1 cellular context compared by ENCODE assay signal in the genomic region with DNA sequence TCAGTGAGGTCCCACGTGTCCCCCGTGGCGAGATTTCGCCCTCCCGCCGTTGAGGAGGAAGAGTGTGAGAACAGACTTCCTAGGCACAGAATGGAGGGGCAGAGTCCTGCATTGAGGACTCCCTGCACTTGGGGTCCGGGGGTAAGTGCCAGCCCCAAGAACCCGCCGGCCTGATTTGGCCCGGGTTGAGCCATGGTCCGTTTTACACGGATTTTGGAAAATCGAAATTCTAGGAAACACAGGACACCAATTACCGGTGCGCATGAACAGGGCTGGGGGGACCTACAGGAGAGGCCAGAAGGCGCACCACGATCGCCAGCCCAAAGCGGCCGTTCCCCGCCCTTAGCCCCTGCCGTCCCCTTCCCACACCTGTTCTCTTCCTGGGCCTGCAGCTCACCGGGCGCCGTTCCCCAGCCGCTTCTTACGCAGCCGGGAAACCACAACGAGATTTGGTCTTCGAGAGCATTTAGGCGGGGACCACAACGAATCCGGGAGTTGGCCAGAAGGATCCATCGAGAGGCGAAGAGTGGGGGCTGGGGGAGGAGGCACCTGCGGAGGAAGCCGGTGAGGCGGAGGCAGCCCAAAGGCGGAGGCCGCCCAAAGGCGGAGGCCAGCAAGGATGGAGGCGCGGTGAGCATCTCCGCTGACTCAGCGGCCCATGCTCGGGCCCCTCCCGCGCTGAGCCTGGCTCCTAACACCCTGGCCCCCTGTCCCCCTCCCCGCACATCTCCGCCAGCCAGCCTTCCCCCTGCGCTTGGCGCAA.
TF ChIP-seq lines count a peak whose summit lies in the region.

No MANE protein-coding gene starts in this region.

TF ChIP-seq in H1, 55 proteins besides CTCF, POLR2A, EP300 and RAD21:
- peak; percentile 100 for TF ChIP-seq CBX8 (IDR thresholded peaks at IDR 0.05; ENCODE audit: borderline replicate concordance, low read depth, low read length)
- no peak for TF ChIP-seq JUN (IDR thresholded peaks at IDR 0.05; ENCODE audit: low read depth, low read length)
- no peak for TF ChIP-seq SAP30 (IDR thresholded peaks at IDR 0.05; ENCODE audit: insufficient read depth, insufficient replicate concordance, low read length)
- TF ChIP-seq NANOG (IDR thresholded peaks at IDR 0.05; ENCODE audit: insufficient read depth, low read depth, low read length, poor library complexity, severe bottlenecking) = no peak
- TF ChIP-seq CHD2 (IDR thresholded peaks at IDR 0.05; ENCODE audit: low read length) = no peak
- TF ChIP-seq POU5F1 (IDR thresholded peaks at IDR 0.05; ENCODE audit: low read depth, low read length) = no peak
- TF ChIP-seq BACH1 (IDR thresholded peaks at IDR 0.05; ENCODE audit: low read length) = no peak
- no peak for TF ChIP-seq TEAD4 (IDR thresholded peaks at IDR 0.05; ENCODE audit: low read depth, low read length)
- peak; percentile 91 for TF ChIP-seq SUZ12 (IDR thresholded peaks at IDR 0.05; ENCODE audit: low read length)
- TF ChIP-seq, protein P1, sequence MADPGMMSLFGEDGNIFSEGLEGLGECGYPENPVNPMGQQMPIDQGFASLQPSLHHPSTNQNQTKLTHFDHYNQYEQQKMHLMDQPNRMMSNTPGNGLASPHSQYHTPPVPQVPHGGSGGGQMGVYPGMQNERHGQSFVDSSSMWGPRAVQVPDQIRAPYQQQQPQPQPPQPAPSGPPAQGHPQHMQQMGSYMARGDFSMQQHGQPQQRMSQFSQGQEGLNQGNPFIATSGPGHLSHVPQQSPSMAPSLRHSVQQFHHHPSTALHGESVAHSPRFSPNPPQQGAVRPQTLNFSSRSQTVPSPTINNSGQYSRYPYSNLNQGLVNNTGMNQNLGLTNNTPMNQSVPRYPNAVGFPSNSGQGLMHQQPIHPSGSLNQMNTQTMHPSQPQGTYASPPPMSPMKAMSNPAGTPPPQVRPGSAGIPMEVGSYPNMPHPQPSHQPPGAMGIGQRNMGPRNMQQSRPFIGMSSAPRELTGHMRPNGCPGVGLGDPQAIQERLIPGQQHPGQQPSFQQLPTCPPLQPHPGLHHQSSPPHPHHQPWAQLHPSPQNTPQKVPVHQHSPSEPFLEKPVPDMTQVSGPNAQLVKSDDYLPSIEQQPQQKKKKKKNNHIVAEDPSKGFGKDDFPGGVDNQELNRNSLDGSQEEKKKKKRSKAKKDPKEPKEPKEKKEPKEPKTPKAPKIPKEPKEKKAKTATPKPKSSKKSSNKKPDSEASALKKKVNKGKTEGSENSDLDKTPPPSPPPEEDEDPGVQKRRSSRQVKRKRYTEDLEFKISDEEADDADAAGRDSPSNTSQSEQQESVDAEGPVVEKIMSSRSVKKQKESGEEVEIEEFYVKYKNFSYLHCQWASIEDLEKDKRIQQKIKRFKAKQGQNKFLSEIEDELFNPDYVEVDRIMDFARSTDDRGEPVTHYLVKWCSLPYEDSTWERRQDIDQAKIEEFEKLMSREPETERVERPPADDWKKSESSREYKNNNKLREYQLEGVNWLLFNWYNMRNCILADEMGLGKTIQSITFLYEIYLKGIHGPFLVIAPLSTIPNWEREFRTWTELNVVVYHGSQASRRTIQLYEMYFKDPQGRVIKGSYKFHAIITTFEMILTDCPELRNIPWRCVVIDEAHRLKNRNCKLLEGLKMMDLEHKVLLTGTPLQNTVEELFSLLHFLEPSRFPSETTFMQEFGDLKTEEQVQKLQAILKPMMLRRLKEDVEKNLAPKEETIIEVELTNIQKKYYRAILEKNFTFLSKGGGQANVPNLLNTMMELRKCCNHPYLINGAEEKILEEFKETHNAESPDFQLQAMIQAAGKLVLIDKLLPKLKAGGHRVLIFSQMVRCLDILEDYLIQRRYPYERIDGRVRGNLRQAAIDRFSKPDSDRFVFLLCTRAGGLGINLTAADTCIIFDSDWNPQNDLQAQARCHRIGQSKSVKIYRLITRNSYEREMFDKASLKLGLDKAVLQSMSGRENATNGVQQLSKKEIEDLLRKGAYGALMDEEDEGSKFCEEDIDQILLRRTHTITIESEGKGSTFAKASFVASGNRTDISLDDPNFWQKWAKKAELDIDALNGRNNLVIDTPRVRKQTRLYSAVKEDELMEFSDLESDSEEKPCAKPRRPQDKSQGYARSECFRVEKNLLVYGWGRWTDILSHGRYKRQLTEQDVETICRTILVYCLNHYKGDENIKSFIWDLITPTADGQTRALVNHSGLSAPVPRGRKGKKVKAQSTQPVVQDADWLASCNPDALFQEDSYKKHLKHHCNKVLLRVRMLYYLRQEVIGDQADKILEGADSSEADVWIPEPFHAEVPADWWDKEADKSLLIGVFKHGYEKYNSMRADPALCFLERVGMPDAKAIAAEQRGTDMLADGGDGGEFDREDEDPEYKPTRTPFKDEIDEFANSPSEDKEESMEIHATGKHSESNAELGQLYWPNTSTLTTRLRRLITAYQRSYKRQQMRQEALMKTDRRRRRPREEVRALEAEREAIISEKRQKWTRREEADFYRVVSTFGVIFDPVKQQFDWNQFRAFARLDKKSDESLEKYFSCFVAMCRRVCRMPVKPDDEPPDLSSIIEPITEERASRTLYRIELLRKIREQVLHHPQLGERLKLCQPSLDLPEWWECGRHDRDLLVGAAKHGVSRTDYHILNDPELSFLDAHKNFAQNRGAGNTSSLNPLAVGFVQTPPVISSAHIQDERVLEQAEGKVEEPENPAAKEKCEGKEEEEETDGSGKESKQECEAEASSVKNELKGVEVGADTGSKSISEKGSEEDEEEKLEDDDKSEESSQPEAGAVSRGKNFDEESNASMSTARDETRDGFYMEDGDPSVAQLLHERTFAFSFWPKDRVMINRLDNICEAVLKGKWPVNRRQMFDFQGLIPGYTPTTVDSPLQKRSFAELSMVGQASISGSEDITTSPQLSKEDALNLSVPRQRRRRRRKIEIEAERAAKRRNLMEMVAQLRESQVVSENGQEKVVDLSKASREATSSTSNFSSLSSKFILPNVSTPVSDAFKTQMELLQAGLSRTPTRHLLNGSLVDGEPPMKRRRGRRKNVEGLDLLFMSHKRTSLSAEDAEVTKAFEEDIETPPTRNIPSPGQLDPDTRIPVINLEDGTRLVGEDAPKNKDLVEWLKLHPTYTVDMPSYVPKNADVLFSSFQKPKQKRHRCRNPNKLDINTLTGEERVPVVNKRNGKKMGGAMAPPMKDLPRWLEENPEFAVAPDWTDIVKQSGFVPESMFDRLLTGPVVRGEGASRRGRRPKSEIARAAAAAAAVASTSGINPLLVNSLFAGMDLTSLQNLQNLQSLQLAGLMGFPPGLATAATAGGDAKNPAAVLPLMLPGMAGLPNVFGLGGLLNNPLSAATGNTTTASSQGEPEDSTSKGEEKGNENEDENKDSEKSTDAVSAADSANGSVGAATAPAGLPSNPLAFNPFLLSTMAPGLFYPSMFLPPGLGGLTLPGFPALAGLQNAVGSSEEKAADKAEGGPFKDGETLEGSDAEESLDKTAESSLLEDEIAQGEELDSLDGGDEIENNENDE (IDR thresholded peaks at IDR 0.05; ENCODE audit: insufficient replicate concordance, low read length) = no peak
- TF ChIP-seq E2F6 (IDR thresholded peaks at IDR 0.05) = peak; percentile 24; the same call in 1 of the 2 replicates
- TF ChIP-seq TBP (IDR thresholded peaks at IDR 0.05; ENCODE audit: low read depth, low read length) = no peak
- peak; percentile 29 for TF ChIP-seq CTBP2 (IDR thresholded peaks at IDR 0.05; ENCODE audit: borderline replicate concordance, insufficient read depth, insufficient read length, low read length)
- no peak for TF ChIP-seq TAF1 (IDR thresholded peaks at IDR 0.05; ENCODE audit: low read depth, low read length)
- no peak for TF ChIP-seq RBBP5 (IDR thresholded peaks at IDR 0.05; ENCODE audit: borderline replicate concordance, low read depth, low read length)
- no peak for TF ChIP-seq SIN3A (conservative IDR thresholded peaks at IDR 0.05 in 1 of 2, IDR thresholded peaks at IDR 0.05 in 1 of 2; ENCODE audit: low read depth in 1 of 2, low read length in 2 of 2)
- peak; percentile 44 for TF ChIP-seq KDM4A (IDR thresholded peaks at IDR 0.05; ENCODE audit: low read depth, low read length, severe bottlenecking)
- TF ChIP-seq, protein P2, sequence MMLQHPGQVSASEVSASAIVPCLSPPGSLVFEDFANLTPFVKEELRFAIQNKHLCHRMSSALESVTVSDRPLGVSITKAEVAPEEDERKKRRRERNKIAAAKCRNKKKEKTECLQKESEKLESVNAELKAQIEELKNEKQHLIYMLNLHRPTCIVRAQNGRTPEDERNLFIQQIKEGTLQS (IDR thresholded peaks at IDR 0.05; ENCODE audit: insufficient read depth, low read depth, low read length) = no peak
- TF ChIP-seq, protein P3, sequence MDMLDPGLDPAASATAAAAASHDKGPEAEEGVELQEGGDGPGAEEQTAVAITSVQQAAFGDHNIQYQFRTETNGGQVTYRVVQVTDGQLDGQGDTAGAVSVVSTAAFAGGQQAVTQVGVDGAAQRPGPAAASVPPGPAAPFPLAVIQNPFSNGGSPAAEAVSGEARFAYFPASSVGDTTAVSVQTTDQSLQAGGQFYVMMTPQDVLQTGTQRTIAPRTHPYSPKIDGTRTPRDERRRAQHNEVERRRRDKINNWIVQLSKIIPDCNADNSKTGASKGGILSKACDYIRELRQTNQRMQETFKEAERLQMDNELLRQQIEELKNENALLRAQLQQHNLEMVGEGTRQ (IDR thresholded peaks at IDR 0.05; ENCODE audit: low read length) = no peak
- TF ChIP-seq RNF2 (IDR thresholded peaks at IDR 0.05; ENCODE audit: borderline replicate concordance, low read depth, low read length, missing control alignments, poor library complexity, severe bottlenecking) = peak; percentile 100
- no peak for TF ChIP-seq JUND (IDR thresholded peaks at IDR 0.05; ENCODE audit: low read length)
- TF ChIP-seq EZH2 (IDR thresholded peaks at IDR 0.05; ENCODE audit: low read depth, low read length, severe bottlenecking) = peak; percentile 90
TF ChIP-seq in H1: peak in this region for 7.
